Comparison of ENCODE assay signal across 19 cellular contexts in the genomic region with DNA sequence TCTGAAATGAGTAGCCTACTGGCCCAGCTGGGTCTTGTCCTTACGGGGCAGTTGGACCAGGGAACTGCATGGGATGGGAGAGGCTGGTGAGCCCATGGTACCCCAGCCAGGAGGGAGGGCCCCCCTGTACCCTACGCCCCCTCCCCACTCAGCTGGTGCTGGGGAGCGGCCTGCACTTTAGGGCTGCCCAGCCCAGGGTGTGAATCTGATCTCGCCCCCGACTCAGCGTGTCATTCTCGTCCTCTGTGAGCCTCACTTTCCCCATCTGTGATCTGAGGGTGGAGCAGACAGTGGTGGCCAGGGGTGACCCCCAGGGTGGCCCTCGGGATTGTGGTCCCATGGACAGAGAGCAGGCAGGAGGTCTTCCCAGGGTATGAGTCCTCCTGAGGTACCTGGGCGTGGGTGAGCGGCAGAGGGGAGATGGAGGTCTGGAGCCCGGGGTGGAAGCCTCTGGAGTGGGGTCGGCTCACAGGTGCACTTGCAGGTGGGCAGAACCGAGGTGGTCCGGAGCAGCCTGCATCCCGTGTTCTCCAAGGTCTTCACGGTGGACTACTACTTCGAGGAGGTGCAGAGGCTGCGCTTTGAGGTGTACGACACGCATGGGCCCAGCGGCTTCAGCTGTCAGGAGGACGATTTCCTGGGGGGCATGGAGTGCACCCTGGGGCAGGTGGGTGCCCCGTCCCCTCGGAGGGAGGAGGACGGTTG. TPM values are rescaled to one million over a fixed set of nuclear protein-coding genes. Genes with fewer than 3 reads are reported as not detected.
DNase-seq lines count a peak whose midpoint lies in the region; ATAC-seq and TF ChIP-seq lines count a peak whose summit lies in the region.
"Had no signal": no experiment of that assay in that cellular context is flagged by ENCODE, and none has a peak within 500 bp of the region (broad histone marks: within the 10 kb centered on the region; RNA-seq: fewer than 3 reads in every experiment).

No MANE protein-coding gene starts in this region.

- no peak overlapping the region for H3K4ac ChIP-seq in IMR-90 (ENCODE audit: low read depth, low read length)

- H2BK120ac ChIP-seq in IMR-90 (ENCODE audit: low read depth, low read length), result no peak overlapping the region; the same call in 1 of the 2 replicates

- no peak overlapping the region for H3K14ac ChIP-seq in IMR-90 (replicated peaks; ENCODE audit: low read depth, low read length)

- peak overlapping the region; percentile 32 for H2AFZ ChIP-seq in IMR-90 (replicated peaks; ENCODE audit: low read length, poor library complexity)

- H2BK20ac ChIP-seq in IMR-90 (ENCODE audit: low read depth, low read length), result no peak overlapping the region; the same call in 1 of the 2 replicates

- H3K4me1 ChIP-seq in breast epithelium, result peaks cover 8 to 12% of the 10 kb centered on the region in 2 donors
- H3K4me1 ChIP-seq in IMR-90 (ENCODE audit: control insufficient read depth, insufficient read depth, low read length), result peaks cover 26% of the 10 kb centered on the region
- peaks cover 2% of the 10 kb centered on the region for H3K4me1 ChIP-seq in ovary (ENCODE audit: insufficient read depth)

- no peak overlapping the region for H3K4me3 ChIP-seq in breast epithelium
- no peak overlapping the region for H3K4me3 ChIP-seq in IMR-90 (ENCODE audit: insufficient read depth, low read depth, low read length)
- H3K4me3 ChIP-seq in skeletal muscle cell (ENCODE audit: low read depth, low read length), result peak overlapping the region; percentile 58
- H3K4me3 ChIP-seq in ovary, result no peak overlapping the region
- H3K4me3 ChIP-seq: heart left ventricle, suprapubic skin had no signal

- H3K9me1 ChIP-seq in IMR-90 (ENCODE audit: insufficient read depth, low read length), result peaks cover 20% of the 10 kb centered on the region

- CTCF ChIA-PET in MCF 10A (lab: Yijun Ruan, JAX), result interaction anchor here (0.7 kb wide), 1 partner anchor 40 kb away, joined by 3 read pairs; no protein-coding TSS in a partner anchor
- CTCF ChIA-PET in IMR-90 (lab: Yijun Ruan, JAX), result no interaction called here

- no peak overlapping the region for H4K8ac ChIP-seq in IMR-90 (ENCODE audit: low read depth in 2 of 2, low read length in 2 of 2)

- no peak overlapping the region for H4K91ac ChIP-seq in IMR-90 (ENCODE audit: insufficient read depth, low read depth, low read length)

- H3K79me1 ChIP-seq in IMR-90 (ENCODE audit: low read depth in 1 of 2, low read length in 2 of 2), result peaks cover 0 to 12% of the 10 kb centered on the region in 2 experiments; a peak in 1 of 4 replicates

- H3K23ac ChIP-seq in IMR-90 (ENCODE audit: low read depth, low read length), result no peak overlapping the region

- TF ChIP-seq EP300 in ovary (IDR thresholded peaks at IDR 0.05), result no peak

- no peaks in the 10 kb centered on the region for H3K9me3 Mint-ChIP-seq in MCF 10A (ENCODE audit: unreplicated experiment)
- H3K9me3 Mint-ChIP-seq in central memory CD8-positive, alpha-beta T cell, result no peaks in the 10 kb centered on the region
- H3K9me3 Mint-ChIP-seq: memory B cell had no signal

- H3K36me3 ChIP-seq in breast epithelium (no peaks in the 10 kb centered on the region), IMR-90 (ENCODE audit: control insufficient read depth, insufficient read depth, low read length) (peaks cover 6% of the 10 kb centered on the region; the same call in 1 of the 2 replicates), ovary (no peaks in the 10 kb centered on the region)
- H3K36me3 ChIP-seq: heart left ventricle, suprapubic skin had no signal

- WGBS in IMR-90 (ENCODE audit: extremely low coverage in 2 of 2, insufficient read length in 1 of 2), 2 experiments, result 95% methylated on average over 18 of the region's 25 CpGs; no CpG with 5 or more reads in 1 of the 2 experiments
- WGBS in ovary, 3 donors, result 81 to 86% (median 84%) methylated on average over 25 of the region's 25 CpGs

- no peak for TF ChIP-seq POLR2A in breast epithelium (IDR thresholded peaks at IDR 0.05)
- no peak for TF ChIP-seq POLR2A in IMR-90 (IDR thresholded peaks at IDR 0.05; ENCODE audit: low read depth, low read length)
- no peak for TF ChIP-seq POLR2A in ovary (IDR thresholded peaks at IDR 0.05)

- intact Hi-C loops in MCF 10A (cut with micrococcal nuclease), result no loop called here
- intact Hi-C loops in breast epithelium (cut with DNase I; ENCODE audit: low total_unique reads), result no loop called here
- intact Hi-C loops in IMR-90 (cut with micrococcal nuclease), result no loop called here
- intact Hi-C loops in ovary (cut with DNase I), result no loop called here

- H2AK5ac ChIP-seq in IMR-90 (ENCODE audit: low read depth, low read length), result peak overlapping the region; percentile 21; the same call in 1 of the 2 replicates

- H2BK15ac ChIP-seq in IMR-90 (ENCODE audit: low read depth, low read length), result no peak overlapping the region

- H3K56ac ChIP-seq in IMR-90 (ENCODE audit: extremely low read depth, insufficient read depth, low read length), result no peak overlapping the region

- peak overlapping the region; percentile 28 for H3K4me3 Mint-ChIP-seq in MCF 10A (ENCODE audit: unreplicated experiment)
- peak overlapping the region; percentile 19 for H3K4me3 Mint-ChIP-seq in central memory CD8-positive, alpha-beta T cell

- H3K18ac ChIP-seq in IMR-90 (ENCODE audit: low read depth, low read length), result no peak overlapping the region

- H3K9ac ChIP-seq in IMR-90 (ENCODE audit: low read depth, low read length), result no peak overlapping the region

- H2BK5ac ChIP-seq in IMR-90 (ENCODE audit: low read depth, low read length, poor library complexity, severe bottlenecking), result no peak overlapping the region

- in situ Hi-C loops in IMR-90 (cut with MboI; ENCODE audit: low sequenced_read_pairs), result no loop called here

- H3K4me1 Mint-ChIP-seq in MCF 10A (ENCODE audit: insufficient read depth, unreplicated experiment), result no peaks in the 10 kb centered on the region
- H3K4me1 Mint-ChIP-seq in central memory CD8-positive, alpha-beta T cell, result peaks cover under 1% of the 10 kb centered on the region

- POLR2A ChIA-PET in MCF 10A (lab: Yijun Ruan, JAX), result no interaction called here
- POLR2A ChIA-PET in IMR-90 (lab: Charles Lee; ENCODE audit: unreplicated experiment), result no interaction called here

- H3K4me2 ChIP-seq in IMR-90 (ENCODE audit: low read depth, low read length), result no peak overlapping the region

- H3K9me3 ChIP-seq in breast epithelium, result no peaks in the 10 kb centered on the region
- no peaks in the 10 kb centered on the region for H3K9me3 ChIP-seq in IMR-90 (ENCODE audit: control insufficient read depth, insufficient read depth, low read length)
- H3K9me3 ChIP-seq in ovary, result no peaks in the 10 kb centered on the region
- H3K9me3 ChIP-seq: heart left ventricle, suprapubic skin had no signal

- H4K5ac ChIP-seq in IMR-90 (ENCODE audit: low read depth, low read length), result no peak overlapping the region

- H2AK9ac ChIP-seq in IMR-90 (replicated peaks; ENCODE audit: low read depth, low read length, poor library complexity), result no peak overlapping the region

- DNase-seq in MCF 10A (ENCODE audit: unreplicated experiment), result no peak
- no peak for DNase-seq in breast epithelium (ENCODE audit: low spot score in 2 of 2)
- DNase-seq in IMR-90, result no peak
- no peak for DNase-seq in central memory CD8-positive, alpha-beta T cell (ENCODE audit: low spot score in 2 of 2)
- DNase-seq in skeletal muscle cell (ENCODE audit: low read depth), result no peak
- no peak for DNase-seq in OCI-M2 (lab: John Stamatoyannopoulos, UW; ENCODE audit: unreplicated experiment)
- DNase-seq in ovary, result no peak
- DNase-seq: activated gamma-delta T cell treated with Interleukin-2 at 50 U/mL for 16 hours, DMS 273 treated with DMSO at 0.1 percent for 48 hours, heart left ventricle, islet precursor cell, NCI-H2107, NCI-H748 treated with DMSO at 0.1 percent for 48 hours, SW 1271 had no signal

- TF ChIP-seq CTCF in MCF 10A (IDR thresholded peaks at IDR 0.05; ENCODE audit: unreplicated experiment) (no peak), breast epithelium (IDR thresholded peaks at IDR 0.05) (no peak), IMR-90 (conservative IDR thresholded peaks at IDR 0.05; ENCODE audit: low read depth, low read length) (no peak), ovary (IDR thresholded peaks at IDR 0.05) (no peak)

- H3K27ac ChIP-seq in breast epithelium (no peak overlapping the region), IMR-90 (ENCODE audit: insufficient read depth, low read length) (no peak overlapping the region), ovary (no peak overlapping the region)
- H3K27ac ChIP-seq: heart left ventricle, suprapubic skin had no signal

- dilution Hi-C loops in IMR-90 (cut with HindIII; ENCODE audit: low sequenced_read_pairs, unreplicated experiment), result no loop called here

- peaks cover 3% of the 10 kb centered on the region; the same call in 1 of the 2 replicates for H4K20me1 ChIP-seq in IMR-90 (ENCODE audit: insufficient read depth, low read length)

- peaks cover 11% of the 10 kb centered on the region for H3K36me3 Mint-ChIP-seq in MCF 10A (ENCODE audit: insufficient read depth, unreplicated experiment)
- peaks cover 7% of the 10 kb centered on the region for H3K36me3 Mint-ChIP-seq in central memory CD8-positive, alpha-beta T cell (ENCODE audit: insufficient read depth)
- H3K36me3 Mint-ChIP-seq: memory B cell had no signal

- H3K27ac Mint-ChIP-seq in MCF 10A (ENCODE audit: low read depth, unreplicated experiment), result no peak overlapping the region
- no peak overlapping the region for H3K27ac Mint-ChIP-seq in central memory CD8-positive, alpha-beta T cell (ENCODE audit: low read depth)
- H3K27ac Mint-ChIP-seq: memory B cell had no signal

- no TSS peak for BruUV-seq in MCF 10A (replicated peaks; lab: Mats Ljungman, UMichigan)
- no TSS peak for BruUV-seq in IMR-90 (replicated peaks; lab: Mats Ljungman, UMichigan)

- no peak for TF ChIP-seq RAD21 in IMR-90 (IDR thresholded peaks at IDR 0.05; ENCODE audit: low read length)

- ATAC-seq in IMR-90 (ENCODE audit: low read depth), result no peak
- no peak for ATAC-seq in central memory CD8-positive, alpha-beta T cell (replicated peaks; ENCODE audit: extremely low read depth, poor library complexity, severe bottlenecking)
- no peak for ATAC-seq in GM21360 (IDR thresholded peaks at IDR 0.05; ENCODE audit: unreplicated experiment)
- ATAC-seq: HepG2 had no signal

- peaks cover 13 to 34% of the 10 kb centered on the region in 2 donors for H3K27me3 ChIP-seq in breast epithelium
- peaks cover 4% of the 10 kb centered on the region; the same call in 1 of the 2 replicates for H3K27me3 ChIP-seq in IMR-90 (ENCODE audit: control insufficient read depth, insufficient read depth, low read length)
- no peaks in the 10 kb centered on the region for H3K27me3 ChIP-seq in ovary

- no peaks in the 10 kb centered on the region for H3K27me3 Mint-ChIP-seq in MCF 10A (ENCODE audit: insufficient read depth, unreplicated experiment)
- peaks cover 20% of the 10 kb centered on the region for H3K27me3 Mint-ChIP-seq in central memory CD8-positive, alpha-beta T cell

RNA-seq across cellular contexts. Expression of gene CPNE7, which starts 1.6 kb away (rescaled TPM):
- total RNA-seq in MCF 10A (2022), result 86.8 and 92.4 TPM in 2 replicates
- 1 to 10 TPM in 2 of 3 donors, not detected in 1; 1.2 to 4.9 TPM for total RNA-seq in breast epithelium
- total RNA-seq in IMR-90 (2012; rRNA removed), result 5.0 and 5.4 TPM in 2 replicates
- polyA plus RNA-seq in IMR-90 (2012; rRNA removed), result 17.4 and 17.7 TPM in 2 replicates
- polyA plus RNA-seq in IMR-90 (2012; cell fraction: cytosol; rRNA removed), result 5.8 and 13.6 TPM in 2 replicates
- 145 and 321 TPM in 2 replicates for polyA plus RNA-seq in IMR-90 (2012; cell fraction: nucleus; rRNA removed; ENCODE audit: low replicate concordance)
- total RNA-seq in ovary, result 1 to 10 TPM in 3 of 7 donors, under 1 TPM in 3, not detected in 1; 0.36 to 4.0 (median 1.2) TPM
- polyA plus RNA-seq in ovary, result under 1 TPM in 1 of 2 donors, not detected in 1; 0.90 TPM
- total RNA-seq: HepG2 had no signal

RNA-seq across cellular contexts. Expression of gene RPL13, which starts 16.7 kb away (rescaled TPM):
- total RNA-seq in MCF 10A (2022) (3,133 and 3,148 TPM in 2 replicates), breast epithelium (1,000 to 10,000 TPM; 5,075 to 6,295 (median 5,484) TPM), IMR-90 (2012; rRNA removed) (1,549 and 2,098 TPM in 2 replicates), ovary (over 10,000 TPM in 2 of 7 donors, 1,000 to 10,000 TPM in 5; 4,259 to 21,366 (median 5,883) TPM)
- polyA plus RNA-seq in IMR-90 (2012; rRNA removed) (3,527 and 5,396 TPM in 2 replicates), ovary (over 10,000 TPM in 1 of 2 donors, 1,000 to 10,000 TPM in 1; 1,317 to 14,290 TPM)
- 7,098 and 10,427 TPM in 2 replicates for polyA plus RNA-seq in IMR-90 (2012; cell fraction: cytosol; rRNA removed)
- polyA plus RNA-seq in IMR-90 (2012; cell fraction: nucleus; rRNA removed; ENCODE audit: low replicate concordance), result 1,689 and 3,565 TPM in 2 replicates

RNA-seq across cellular contexts. Expression of gene DPEP1, which starts 36.2 kb away (rescaled TPM):
- 0.29 and 0.82 TPM in 2 replicates for total RNA-seq in MCF 10A (2022)
- under 1 TPM; 0.59 to 0.98 (median 0.80) TPM for total RNA-seq in breast epithelium
- not detected in 2 replicates for total RNA-seq in IMR-90 (2012; rRNA removed)
- polyA plus RNA-seq in IMR-90 (2012; rRNA removed), result not detected in 2 replicates
- polyA plus RNA-seq in IMR-90 (2012; cell fraction: cytosol; rRNA removed), result not detected in 2 replicates
- polyA plus RNA-seq in IMR-90 (2012; cell fraction: nucleus; rRNA removed; ENCODE audit: low replicate concordance), result not detected in 2 replicates
- total RNA-seq in ovary, result 1 to 10 TPM in 3 of 7 donors, under 1 TPM in 3, not detected in 1; 0.30 to 5.7 (median 1.3) TPM
- polyA plus RNA-seq in ovary, result 1 to 10 TPM in 1 of 2 donors, under 1 TPM in 1; 0.35 to 3.3 TPM
- total RNA-seq: activated CD8-positive, alpha-beta memory T cell treated with anti-CD3 and anti-CD28 coated beads for 36 hours; heart left ventricle had no signal
- polyA plus RNA-seq: heart left ventricle had no signal

Comparison
In these comparisons a context has a peak if more than half of its experiments do, and no peak if none do; other contexts are left out.
1. RNA of gene CPNE7, which starts 1.6 kb away (total RNA-seq): 86.8 to 92.4 TPM in MCF 10A; 5.0 to 5.4 TPM in IMR-90, 1.2 to 4.9 TPM in breast epithelium and 0.36 to 4.0 TPM in ovary; every median in the first group is over 10 times any median in the second.